20 cellular contexts compared by ENCODE assay signal in genomic region chr11:20043992-20044391, GRCh38.
"Had no signal": no experiment of that assay in that cellular context is flagged by ENCODE, and none has a peak within 500 bp of the region (broad histone marks: within the 10 kb centered on the region; RNA-seq: fewer than 3 reads in every experiment).

No MANE protein-coding gene starts in this region.

- H3K27ac ChIP-seq: epithelial cell of prostate, esophagus muscularis mucosa, gastrocnemius medialis, hepatocyte, neutrophil, skin epidermis, testis, transverse colon had no signal

- H3K27me3 Mint-ChIP-seq: dendritic cell treated with granulocyte-macrophage colony-stimulating factor and Interleukin-4, amounts not matched to agents 40 ng/mL and 50 ng/mL, for 4 days had no signal

- H3K9me3 Mint-ChIP-seq: dendritic cell treated with granulocyte-macrophage colony-stimulating factor and Interleukin-4, amounts not matched to agents 40 ng/mL and 50 ng/mL, for 4 days; effector memory CD8-positive, alpha-beta T cell; naive thymus-derived CD8-positive, alpha-beta T cell; stimulated activated naive B cell treated with anti-CD40 and anti-IgM and Interleukin-4, amounts not matched to agents 10 μg/mL and 1 μg/mL and 100 μg/mL, for 72 hours; stimulated activated naive CD8-positive, alpha-beta T cell treated with anti-CD3 and anti-CD28 coated beads, Interleukin-15, amount 100 ng/mL, for 72 hours had no signal

- H3K9me3 ChIP-seq: esophagus muscularis mucosa, gastrocnemius medialis, mucosa of descending colon, neutrophil, psoas muscle, sigmoid colon, testis, transverse colon had no signal

- H3K27ac Mint-ChIP-seq: dendritic cell treated with granulocyte-macrophage colony-stimulating factor and Interleukin-4, amounts not matched to agents 40 ng/mL and 50 ng/mL, for 4 days; effector memory CD8-positive, alpha-beta T cell; stimulated activated naive B cell treated with anti-CD40 and anti-IgM and Interleukin-4, amounts not matched to agents 10 μg/mL and 1 μg/mL and 100 μg/mL, for 72 hours; stimulated activated naive CD8-positive, alpha-beta T cell treated with anti-CD3 and anti-CD28 coated beads, Interleukin-15, amount 100 ng/mL, for 72 hours had no signal

- H3K27me3 ChIP-seq: esophagus muscularis mucosa, gastrocnemius medialis, hepatocyte, neutrophil, sigmoid colon, testis, transverse colon had no signal

- H3K4me1 ChIP-seq: testis had no signal

- DNase-seq: effector memory CD8-positive, alpha-beta T cell; gastrocnemius medialis; left colon; mucosa of descending colon; naive thymus-derived CD8-positive, alpha-beta T cell; psoas muscle; retina; sigmoid colon; stimulated activated CD4-positive, alpha-beta T cell treated with anti-CD3 and anti-CD28 coated beads, Interleukin-2, amount 100 ng/mL, for 24 hours; stimulated activated CD4-positive, alpha-beta T cell treated with anti-CD3 and anti-CD28 coated beads, Interleukin-4, amount 100 ng/mL, for 4 hours; stimulated activated naive B cell treated with anti-CD40 and anti-IgM and Interleukin-4, amounts not matched to agents 10 μg/mL and 1 μg/mL and 100 μg/mL, for 72 hours; stimulated activated naive CD8-positive, alpha-beta T cell treated with anti-CD3 and anti-CD28 coated beads, Interleukin-15, amount 100 ng/mL, for 72 hours; testis; transverse colon had no signal

- H3K4me3 ChIP-seq: esophagus muscularis mucosa, gastrocnemius medialis, hepatocyte, mucosa of descending colon, psoas muscle, sigmoid colon, skin epidermis, testis, transverse colon had no signal

- ATAC-seq: effector memory CD8-positive, alpha-beta T cell; gastrocnemius medialis; left colon; mucosa of descending colon; naive thymus-derived CD8-positive, alpha-beta T cell; psoas muscle; stimulated activated naive B cell treated with anti-CD40 and anti-IgM and Interleukin-4, amounts not matched to agents 10 μg/mL and 1 μg/mL and 100 μg/mL, for 72 hours; stimulated activated naive CD8-positive, alpha-beta T cell treated with anti-CD3 and anti-CD28 coated beads, Interleukin-15, amount 100 ng/mL, for 72 hours had no signal

- H3K36me3 Mint-ChIP-seq: naive thymus-derived CD8-positive, alpha-beta T cell had no signal

- H3K4me1 Mint-ChIP-seq: stimulated activated naive CD8-positive, alpha-beta T cell treated with anti-CD3 and anti-CD28 coated beads, Interleukin-15, amount 100 ng/mL, for 72 hours had no signal

- H3K36me3 ChIP-seq: gastrocnemius medialis, transverse colon had no signal

- H3K4me3 Mint-ChIP-seq: dendritic cell treated with granulocyte-macrophage colony-stimulating factor and Interleukin-4, amounts not matched to agents 40 ng/mL and 50 ng/mL, for 4 days; effector memory CD8-positive, alpha-beta T cell; naive thymus-derived CD8-positive, alpha-beta T cell; stimulated activated naive B cell treated with anti-CD40 and anti-IgM and Interleukin-4, amounts not matched to agents 10 μg/mL and 1 μg/mL and 100 μg/mL, for 72 hours; stimulated activated naive CD8-positive, alpha-beta T cell treated with anti-CD3 and anti-CD28 coated beads, Interleukin-15, amount 100 ng/mL, for 72 hours had no signal
